In genomic region chr3:50591196-50591741, GRCh38 we compare ENCODE assay signal across 10 cellular contexts. TPM values are rescaled to one million over a fixed set of nuclear protein-coding genes. Genes with fewer than 3 reads are reported as not detected.
DNase-seq lines count a peak whose midpoint lies in the region; ATAC-seq and TF ChIP-seq lines count a peak whose summit lies in the region.
"Had no signal": no experiment of that assay in that cellular context is flagged by ENCODE, and none has a peak within 500 bp of the region (broad histone marks: within the 10 kb centered on the region; RNA-seq: fewer than 3 reads in every experiment).

No MANE protein-coding gene starts in this region.

- 40 to 50% methylated on average over 9 of the region's 9 CpGs for WGBS in esophagus, 2 donors
- 48 to 61% (median 53%) methylated on average over 5 to 9 of the region's 9 CpGs for WGBS in stomach, 5 donors

- intact Hi-C loops in stomach (cut with DNase I; ENCODE audit: low total_unique reads): no loop called here

- H3K4me3 Mint-ChIP-seq in activated naive CD4-positive, alpha-beta T cell treated with anti-CD3 and anti-CD28 coated beads, Interleukin-2, amount 50 U/mL, for 24 hours: peak overlapping the region; percentile 67
- no peak overlapping the region for H3K4me3 Mint-ChIP-seq in osteocyte (ENCODE audit: unreplicated experiment)

- no peak overlapping the region for H3K4me2 ChIP-seq in MM.1S (ENCODE audit: low read depth, low read length)

- peak overlapping the region; percentile 95 for H3K27ac Mint-ChIP-seq in activated naive CD4-positive, alpha-beta T cell treated with anti-CD3 and anti-CD28 coated beads, Interleukin-2, amount 50 U/mL, for 24 hours
- no peak overlapping the region for H3K27ac Mint-ChIP-seq in osteocyte (ENCODE audit: unreplicated experiment)

- no peak for DNase-seq in activated naive CD4-positive, alpha-beta T cell treated with anti-CD3 and anti-CD28 coated beads, Interleukin-2, amount 50 U/mL, for 16 hours
- no peak for DNase-seq in MM.1S
- no peak for DNase-seq in stomach
- DNase-seq in osteocyte (ENCODE audit: extremely low spot score, unreplicated experiment): no peak
- DNase-seq: foreskin melanocyte, NCI-H1436 treated with DMSO at 0.1 percent for 48 hours had no signal

- no peak overlapping the region for H3K9ac ChIP-seq in MM.1S (ENCODE audit: low read length)

- H3K9me3 ChIP-seq in MM.1S (replicated peaks; ENCODE audit: insufficient read depth, low read length) (no peaks in the 10 kb centered on the region), esophagus (ENCODE audit: control insufficient read depth in 2 of 2, insufficient read depth in 1 of 2, low read depth in 1 of 2, low read length in 1 of 2) (no peaks in the 10 kb centered on the region), stomach (no peaks in the 10 kb centered on the region)

- H3K27ac ChIP-seq in MM.1S (ENCODE audit: low read length): peak overlapping the region; percentile 38; the same call in 1 of the 2 replicates
- H3K27ac ChIP-seq in esophagus (ENCODE audit: low read depth in 2 of 2, low read length in 1 of 2): peak overlapping the region; percentile 35 to 78
- peak overlapping the region in 3 of 5 donors; percentile 69 to 90 (median 87) for H3K27ac ChIP-seq in stomach

- H3K27me3 ChIP-seq in MM.1S (replicated peaks; ENCODE audit: insufficient read depth, low read length) (no peaks in the 10 kb centered on the region), esophagus (ENCODE audit: control insufficient read depth in 1 of 2, insufficient read depth in 2 of 2, low read length in 2 of 2) (no peaks in the 10 kb centered on the region), stomach (no peaks in the 10 kb centered on the region)

- peaks cover 1% of the 10 kb centered on the region for H3K36me3 Mint-ChIP-seq in activated naive CD4-positive, alpha-beta T cell treated with anti-CD3 and anti-CD28 coated beads, Interleukin-2, amount 50 U/mL, for 24 hours
- H3K36me3 Mint-ChIP-seq in osteocyte (ENCODE audit: unreplicated experiment): no peaks in the 10 kb centered on the region

- TF ChIP-seq POLR2A in stomach (IDR thresholded peaks at IDR 0.05): no peak

- no peaks in the 10 kb centered on the region for H3K36me3 ChIP-seq in MM.1S (replicated peaks; ENCODE audit: insufficient read depth, low read length)
- no peaks in the 10 kb centered on the region for H3K36me3 ChIP-seq in esophagus (ENCODE audit: control insufficient read depth in 2 of 2, insufficient read depth in 2 of 2, low read length in 1 of 2)
- no peaks in the 10 kb centered on the region for H3K36me3 ChIP-seq in stomach

- H4K20me1 ChIP-seq in MM.1S (ENCODE audit: insufficient read depth, low read length): no peaks in the 10 kb centered on the region

- H3K79me2 ChIP-seq in MM.1S (ENCODE audit: low read length): no peaks in the 10 kb centered on the region

- no peak overlapping the region for H2AFZ ChIP-seq in MM.1S (ENCODE audit: low read length)

- no peak for TF ChIP-seq CTCF in MM.1S (IDR thresholded peaks at IDR 0.05; ENCODE audit: low read length)
- TF ChIP-seq CTCF in stomach (IDR thresholded peaks at IDR 0.05): no peak
- no peak for TF ChIP-seq CTCF in osteocyte (IDR thresholded peaks at IDR 0.05)

- peaks cover 87% of the 10 kb centered on the region for H3K4me1 Mint-ChIP-seq in activated naive CD4-positive, alpha-beta T cell treated with anti-CD3 and anti-CD28 coated beads, Interleukin-2, amount 50 U/mL, for 24 hours
- peaks cover 9% of the 10 kb centered on the region for H3K4me1 Mint-ChIP-seq in osteocyte (ENCODE audit: unreplicated experiment)

- H3K9me3 Mint-ChIP-seq in activated naive CD4-positive, alpha-beta T cell treated with anti-CD3 and anti-CD28 coated beads, Interleukin-2, amount 50 U/mL, for 24 hours: no peaks in the 10 kb centered on the region
- no peaks in the 10 kb centered on the region for H3K9me3 Mint-ChIP-seq in osteocyte (ENCODE audit: unreplicated experiment)

- H3K4me1 ChIP-seq in MM.1S (ENCODE audit: low read length) (0 out of 2 replicates have a peak, but pooled peaks cover 8% of the 10 kb centered on the region), esophagus (ENCODE audit: control insufficient read depth in 2 of 2, insufficient read depth in 2 of 2, low read length in 1 of 2) (peaks cover 0 to 15% of the 10 kb centered on the region in 2 donors), stomach (peaks cover 5 to 55% (median 29%) of the 10 kb centered on the region in 4 donors)

- H3F3A ChIP-seq in MM.1S (ENCODE audit: insufficient read depth, low read length): no peaks in the 10 kb centered on the region

- no peaks in the 10 kb centered on the region for H3K27me3 Mint-ChIP-seq in activated naive CD4-positive, alpha-beta T cell treated with anti-CD3 and anti-CD28 coated beads, Interleukin-2, amount 50 U/mL, for 24 hours
- H3K27me3 Mint-ChIP-seq in osteocyte (ENCODE audit: unreplicated experiment): peaks cover 9% of the 10 kb centered on the region

- H3K4me3 ChIP-seq in MM.1S (ENCODE audit: low read length) (no peak overlapping the region), esophagus (ENCODE audit: low read depth in 1 of 2, low read length in 2 of 2) (no peak overlapping the region), stomach (no peak overlapping the region)

- H3K9me2 ChIP-seq in MM.1S (replicated peaks; ENCODE audit: insufficient read depth, low read length): no peaks in the 10 kb centered on the region

- no peak for TF ChIP-seq EP300 in stomach (IDR thresholded peaks at IDR 0.05)

- ATAC-seq in GM21367 (IDR thresholded peaks at IDR 0.05; ENCODE audit: unreplicated experiment) (no peak), HG03457 (IDR thresholded peaks at IDR 0.05; ENCODE audit: unreplicated experiment) (no peak)

RNA-seq across cellular contexts. Expression of gene CISH, which starts 20.3 kb away (rescaled TPM):
- polyA plus RNA-seq in esophagus (1 to 10 TPM; 5.5 to 7.0 TPM), stomach (10 to 100 TPM in 1 of 3 donors, 1 to 10 TPM in 2; 6.8 to 11.5 (median 7.7) TPM)
- total RNA-seq in stomach (1 to 10 TPM; 1.8 to 5.7 (median 3.6) TPM), osteocyte (1.7 and 2.4 TPM in 2 replicates)

RNA-seq across cellular contexts. Expression of gene HEMK1, which starts 21.9 kb away (rescaled TPM):
- polyA plus RNA-seq in esophagus (10 to 100 TPM in 1 of 2 donors, 1 to 10 TPM in 1; 8.3 to 12.9 TPM), stomach (10 to 100 TPM; 19.8 to 24.8 (median 20.0) TPM)
- total RNA-seq in stomach (10 to 100 TPM in 2 of 5 donors, 1 to 10 TPM in 3; 5.8 to 14.3 (median 6.4) TPM), osteocyte (19.9 and 23.1 TPM in 2 replicates)

RNA-seq across cellular contexts. Expression of gene C3orf18, which starts 23.7 kb away (rescaled TPM):
- polyA plus RNA-seq in esophagus (1 to 10 TPM; 1.8 to 2.0 TPM), stomach (1 to 10 TPM; 5.9 to 9.0 (median 8.2) TPM)
- total RNA-seq in stomach (10 to 100 TPM in 2 of 5 donors, 1 to 10 TPM in 2, not detected in 1; 4.9 to 75.0 (median 16.4) TPM), osteocyte (2.2 and 3.9 TPM in 2 replicates)

RNA-seq across cellular contexts. Expression of gene MAPKAPK3, which starts 25.7 kb away (rescaled TPM):
- 10 to 100 TPM; 33.8 to 39.1 TPM for polyA plus RNA-seq in esophagus
- total RNA-seq in stomach: 10 to 100 TPM; 10.3 to 50.0 (median 24.6) TPM
- polyA plus RNA-seq in stomach: 10 to 100 TPM; 21.5 to 41.3 (median 37.1) TPM
- total RNA-seq in osteocyte: 24.8 and 31.9 TPM in 2 replicates
